In the genomic region with DNA sequence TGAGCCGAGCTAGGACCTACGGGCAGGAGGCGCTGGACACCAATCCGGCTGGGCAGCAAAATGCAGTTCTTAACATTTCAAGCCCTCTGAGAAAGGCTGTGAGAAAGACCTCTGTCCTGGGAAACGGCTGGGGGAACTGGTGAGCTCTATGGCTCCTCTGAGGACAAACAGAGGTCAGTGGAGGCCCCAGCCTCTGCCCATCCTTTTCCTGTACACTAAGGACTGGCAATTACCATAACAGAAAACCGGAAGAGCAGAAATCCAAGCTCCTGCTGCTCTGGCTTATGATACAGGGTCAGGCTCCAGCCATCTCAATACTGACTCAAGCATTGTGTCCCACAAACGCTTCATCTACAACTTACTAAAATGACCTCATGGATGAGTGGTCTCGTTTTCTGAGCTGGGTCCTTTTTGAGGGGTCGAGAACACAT, we compare ENCODE assay signal across 12 cellular contexts. TPM values are rescaled to one million over a fixed set of nuclear protein-coding genes. Genes with fewer than 3 reads are reported as not detected.
A peak's percentile ranks its signal among the peaks of the same experiment; 100 is the strongest.
DNase-seq lines count a peak whose midpoint lies in the region; ATAC-seq and TF ChIP-seq lines count a peak whose summit lies in the region.
"Had no signal": no experiment of that assay in that cellular context is flagged by ENCODE, and none has a peak within 500 bp of the region (broad histone marks: within the 10 kb centered on the region; RNA-seq: fewer than 3 reads in every experiment).

No MANE protein-coding gene starts in this region.

- H3K4me1 Mint-ChIP-seq in activated CD8-positive, alpha-beta T cell treated with anti-CD3 and anti-CD28 coated beads, Interleukin-2, amount 10 ng/mL, durations not matched to agents 7 days and 5 days (ENCODE audit: low read depth): peaks cover 8% of the 10 kb centered on the region
- peaks cover 3% of the 10 kb centered on the region for H3K4me1 Mint-ChIP-seq in activated CD8-positive, alpha-beta T cell treated with anti-CD3 and anti-CD28 coated beads for 36 hours (ENCODE audit: low read depth)

- 63 to 73% methylated on average over 3 to 5 of the region's 9 CpGs for WGBS in gastroesophageal sphincter (ENCODE audit: low coverage in 1 of 2), 2 donors

- no peak for ATAC-seq in activated CD8-positive, alpha-beta T cell treated with anti-CD3 and anti-CD28 coated beads, Interleukin-2, amount 10 ng/mL, durations not matched to agents 7 days and 5 days
- ATAC-seq in activated CD8-positive, alpha-beta T cell treated with anti-CD3 and anti-CD28 coated beads for 36 hours: no peak
- ATAC-seq in gastroesophageal sphincter (peak; percentile 18), HG02571 (IDR thresholded peaks at IDR 0.05; ENCODE audit: unreplicated experiment) (no peak)
- ATAC-seq: activated CD4-positive, CD25-positive, alpha-beta regulatory T cell treated with anti-CD3 and anti-CD28 coated beads, Interleukin-2, amount 50 U/mL, for 24 hours had no signal

- intact Hi-C loops in activated CD8-positive, alpha-beta T cell treated with anti-CD3 and anti-CD28 coated beads for 36 hours (cut with micrococcal nuclease): no loop called here

- no peak overlapping the region for H3K27ac Mint-ChIP-seq in activated CD8-positive, alpha-beta T cell treated with anti-CD3 and anti-CD28 coated beads, Interleukin-2, amount 10 ng/mL, durations not matched to agents 7 days and 5 days
- no peak overlapping the region for H3K27ac Mint-ChIP-seq in activated CD8-positive, alpha-beta T cell treated with anti-CD3 and anti-CD28 coated beads for 36 hours

- no peak for TF ChIP-seq POLR2A in gastroesophageal sphincter (IDR thresholded peaks at IDR 0.05)

- H3K27ac ChIP-seq in RWPE1: peak overlapping the region; percentile 16; the same call in 1 of the 2 replicates
- H3K27ac ChIP-seq in gastroesophageal sphincter: no peak overlapping the region
- H3K27ac ChIP-seq: thyroid gland had no signal

- H3K27me3 ChIP-seq in gastroesophageal sphincter: no peaks in the 10 kb centered on the region
- H3K27me3 ChIP-seq: thyroid gland had no signal

- TF ChIP-seq CTCF in activated CD8-positive, alpha-beta T cell treated with anti-CD3 and anti-CD28 coated beads for 36 hours (IDR thresholded peaks at IDR 0.05): no peak
- TF ChIP-seq CTCF in RWPE1 (conservative IDR thresholded peaks at IDR 0.05; ENCODE audit: low read depth) (no peak), gastroesophageal sphincter (IDR thresholded peaks at IDR 0.05) (no peak)

- CTCF ChIA-PET in activated CD8-positive, alpha-beta T cell treated with anti-CD3 and anti-CD28 coated beads, Interleukin-2, amount 10 ng/mL, durations not matched to agents 7 days and 5 days (lab: Charles Lee): no interaction called here
- CTCF ChIA-PET in activated CD8-positive, alpha-beta T cell treated with anti-CD3 and anti-CD28 coated beads for 36 hours (lab: Charles Lee): interaction anchor here (0.8 kb wide), 1 partner anchor 95 kb away, joined by 3 read pairs; no protein-coding TSS in a partner anchor
- CTCF ChIA-PET in RWPE1 (lab: Yijun Ruan, JAX): interaction anchor here (0.7 kb wide), 1 partner anchor 95 kb away, joined by 3 read pairs; no protein-coding TSS in a partner anchor

- no peak for DNase-seq in activated CD8-positive, alpha-beta T cell treated with anti-CD3 and anti-CD28 coated beads, Interleukin-2, amount 10 ng/mL, durations not matched to agents 7 days and 5 days
- no peak for DNase-seq in activated CD8-positive, alpha-beta T cell treated with anti-CD3 and anti-CD28 coated beads for 36 hours
- DNase-seq in RWPE1 (ENCODE audit: low spot score): no peak
- peak; percentile 74 for DNase-seq in retina
- no peak for DNase-seq in NCI-H345 (lab: John Stamatoyannopoulos, UW)
- no peak for DNase-seq in stimulated activated naive CD4-positive, alpha-beta T cell (lab: John Stamatoyannopoulos, UW)
- DNase-seq: NCI-H1092 treated with DMSO at 0.1 percent for 48 hours, occipital lobe, thyroid gland had no signal

- no peak overlapping the region for H3K4me3 ChIP-seq in gastroesophageal sphincter
- H3K4me3 ChIP-seq: thyroid gland had no signal

- H3K27me3 Mint-ChIP-seq in activated CD8-positive, alpha-beta T cell treated with anti-CD3 and anti-CD28 coated beads, Interleukin-2, amount 10 ng/mL, durations not matched to agents 7 days and 5 days (ENCODE audit: low read depth): peaks cover 3% of the 10 kb centered on the region
- H3K27me3 Mint-ChIP-seq in activated CD8-positive, alpha-beta T cell treated with anti-CD3 and anti-CD28 coated beads for 36 hours: no peaks in the 10 kb centered on the region

- H3K9me3 ChIP-seq in gastroesophageal sphincter: no peaks in the 10 kb centered on the region
- H3K9me3 ChIP-seq: thyroid gland had no signal

- H3K36me3 ChIP-seq in gastroesophageal sphincter: peaks cover 0 to 3% of the 10 kb centered on the region in 2 donors
- H3K36me3 ChIP-seq: thyroid gland had no signal

- TF ChIP-seq EP300 in gastroesophageal sphincter (IDR thresholded peaks at IDR 0.05): no peak

- peaks cover 0 to 20% (median 13%) of the 10 kb centered on the region in 3 donors for H3K4me1 ChIP-seq in gastroesophageal sphincter

- H3K36me3 Mint-ChIP-seq in activated CD8-positive, alpha-beta T cell treated with anti-CD3 and anti-CD28 coated beads, Interleukin-2, amount 10 ng/mL, durations not matched to agents 7 days and 5 days (ENCODE audit: low read depth): peaks cover 5% of the 10 kb centered on the region
- H3K36me3 Mint-ChIP-seq in activated CD8-positive, alpha-beta T cell treated with anti-CD3 and anti-CD28 coated beads for 36 hours (ENCODE audit: low read depth): no peaks in the 10 kb centered on the region

- H3K4me3 Mint-ChIP-seq in activated CD8-positive, alpha-beta T cell treated with anti-CD3 and anti-CD28 coated beads, Interleukin-2, amount 10 ng/mL, durations not matched to agents 7 days and 5 days: peak overlapping the region; percentile 53
- H3K4me3 Mint-ChIP-seq in activated CD8-positive, alpha-beta T cell treated with anti-CD3 and anti-CD28 coated beads for 36 hours: no peak overlapping the region

- POLR2A ChIA-PET in activated CD8-positive, alpha-beta T cell treated with anti-CD3 and anti-CD28 coated beads, Interleukin-2, amount 10 ng/mL, durations not matched to agents 7 days and 5 days (lab: Charles Lee): interaction anchor here (1.1 kb wide), 1 partner anchor 94 kb away, joined by 5 read pairs; no protein-coding TSS in a partner anchor
- POLR2A ChIA-PET in activated CD8-positive, alpha-beta T cell treated with anti-CD3 and anti-CD28 coated beads for 36 hours (lab: Charles Lee): no interaction called here
- POLR2A ChIA-PET in RWPE1 (lab: Yijun Ruan, JAX; ENCODE audit: low non-redundant PET): no interaction called here

- no peaks in the 10 kb centered on the region for H3K9me3 Mint-ChIP-seq in activated CD8-positive, alpha-beta T cell treated with anti-CD3 and anti-CD28 coated beads, Interleukin-2, amount 10 ng/mL, durations not matched to agents 7 days and 5 days (ENCODE audit: insufficient read depth)
- H3K9me3 Mint-ChIP-seq in activated CD8-positive, alpha-beta T cell treated with anti-CD3 and anti-CD28 coated beads for 36 hours: no peaks in the 10 kb centered on the region

RNA-seq across cellular contexts. Expression of gene TESMIN, which starts 2.2 kb away (rescaled TPM):
- total RNA-seq in activated CD8-positive, alpha-beta T cell treated with anti-CD3 and anti-CD28 coated beads, Interleukin-2, amount 10 ng/mL, durations not matched to agents 7 days and 5 days: 1 to 10 TPM; 8.2 to 9.5 TPM
- total RNA-seq in activated CD8-positive, alpha-beta T cell treated with anti-CD3 and anti-CD28 coated beads for 36 hours: 1 to 10 TPM; 3.4 to 4.9 TPM
- under 1 TPM in 3 of 4 donors, not detected in 1; 0.12 to 0.54 (median 0.27) TPM for total RNA-seq in gastroesophageal sphincter
